ENCODE assay signal across 18 cellular contexts in genomic region chr1:33296082-33296458, GRCh38. TPM values are rescaled to one million over a fixed set of nuclear protein-coding genes. Genes with fewer than 3 reads are reported as not detected.
A peak's percentile ranks its signal among the peaks of the same experiment; 100 is the strongest.
DNase-seq lines count a peak whose midpoint lies in the region; ATAC-seq, FAIRE-seq and TF ChIP-seq lines count a peak whose summit lies in the region.
"Had no signal": no experiment of that assay in that cellular context is flagged by ENCODE, and none has a peak within 500 bp of the region (broad histone marks: within the 10 kb centered on the region; RNA-seq: fewer than 3 reads in every experiment).

No MANE protein-coding gene starts in this region.

- DNase-seq in AG08395 (ENCODE audit: low spot score), result peak; percentile 48
- no peak for DNase-seq in adipocyte (ENCODE audit: low read depth)
- peak; percentile 86 for DNase-seq in kidney
- DNase-seq in sigmoid colon, result peak; percentile 64
- no peak for DNase-seq in amniotic stem cell (lab: John Stamatoyannopoulos, UW)
- no peak for DNase-seq in brain microvascular endothelial cell
- no peak for DNase-seq in NCI-H82 treated with DMSO at 0.1 percent for 48 hours (lab: John Stamatoyannopoulos, UW; ENCODE audit: unreplicated experiment)
- DNase-seq: NCI-H524 treated with DMSO at 0.1 percent for 48 hours had no signal

- TF ChIP-seq EP300 in sigmoid colon (IDR thresholded peaks at IDR 0.05), result no peak

- peak overlapping the region; percentile 34 for H3K9ac ChIP-seq in adipocyte (ENCODE audit: low read length)
- peak overlapping the region in 1 of 2 donors; percentile 13 for H3K9ac ChIP-seq in kidney (ENCODE audit: low read length in 2 of 2)

- TF ChIP-seq CTCF in kidney (IDR thresholded peaks at IDR 0.05; ENCODE audit: borderline replicate concordance, extremely low read depth, insufficient read depth) (peak; percentile 13), sigmoid colon (IDR thresholded peaks at IDR 0.05) (no peak), brain microvascular endothelial cell (IDR thresholded peaks at IDR 0.05; ENCODE audit: low read depth, low read length, missing control alignments) (no peak)

- 91 to 92% methylated on average over 9 of the region's 9 CpGs for WGBS in sigmoid colon, 2 donors

- peaks cover 12% of the 10 kb centered on the region for H3K36me3 ChIP-seq in adipocyte (ENCODE audit: control insufficient read depth, insufficient read depth, low read length, severe bottlenecking)
- peaks cover 8 to 33% of the 10 kb centered on the region in 2 donors for H3K36me3 ChIP-seq in kidney (ENCODE audit: control insufficient read depth in 1 of 2, insufficient read depth in 2 of 2, low read length in 2 of 2)
- H3K36me3 ChIP-seq in sigmoid colon, result peaks cover 5 to 36% (median 12%) of the 10 kb centered on the region in 4 donors
- H3K36me3 ChIP-seq in brain microvascular endothelial cell (replicated peaks), result peaks cover 18% of the 10 kb centered on the region

- no peak for TF ChIP-seq POLR2A in sigmoid colon (IDR thresholded peaks at IDR 0.05)

- no peak for ATAC-seq in GM18511 (IDR thresholded peaks at IDR 0.05; ENCODE audit: unreplicated experiment)

- H3K4me3 ChIP-seq in adipocyte (ENCODE audit: low read length), result no peak overlapping the region
- H3K4me3 ChIP-seq in kidney (ENCODE audit: low read length in 2 of 2), result no peak overlapping the region
- H3K4me3 ChIP-seq in sigmoid colon, result no peak overlapping the region
- H3K4me3 ChIP-seq in brain microvascular endothelial cell (ENCODE audit: low read depth, low read length), result no peak overlapping the region
- H3K4me3 ChIP-seq: heart right ventricle, left lung had no signal

- FAIRE-seq in kidney (lab: Jason Lieb, UNC), result no peak
- FAIRE-seq: endometrium, H54 had no signal

- H3K4me1 ChIP-seq in adipocyte (ENCODE audit: control insufficient read depth, insufficient read depth, low read length), result peaks cover 25% of the 10 kb centered on the region
- peaks cover 6 to 10% of the 10 kb centered on the region in 2 donors for H3K4me1 ChIP-seq in kidney (ENCODE audit: control insufficient read depth in 1 of 2, insufficient read depth in 1 of 2, low read depth in 1 of 2, low read length in 2 of 2)
- peaks cover 0 to 36% (median 25%) of the 10 kb centered on the region in 4 donors for H3K4me1 ChIP-seq in sigmoid colon

- H3K9me3 ChIP-seq in adipocyte (ENCODE audit: control insufficient read depth, low read length) (no peaks in the 10 kb centered on the region), kidney (ENCODE audit: control insufficient read depth in 1 of 2, low read length in 2 of 2) (no peaks in the 10 kb centered on the region), sigmoid colon (no peaks in the 10 kb centered on the region)
- H3K9me3 ChIP-seq: heart right ventricle, left lung had no signal

- H3K27ac ChIP-seq in kidney (ENCODE audit: low read depth in 2 of 2, low read length in 2 of 2), result no peak overlapping the region
- H3K27ac ChIP-seq in sigmoid colon, result peak overlapping the region; percentile 31 to 53 (median 48)
- H3K27ac ChIP-seq in brain microvascular endothelial cell, result no peak overlapping the region
- H3K27ac ChIP-seq: WERI-Rb-1 had no signal

- intact Hi-C loops in kidney (cut with DNase I) (loop anchor here (5.0 kb wide), 1 partner anchor 71 kb away; no protein-coding TSS in a partner anchor), sigmoid colon (cut with DNase I) (loop anchor here (5.0 kb wide), 1 partner anchor 36 kb away; no protein-coding TSS in a partner anchor)

- H3K27me3 ChIP-seq in adipocyte (replicated peaks; ENCODE audit: control insufficient read depth, insufficient read depth, low read length) (no peaks in the 10 kb centered on the region), sigmoid colon (no peaks in the 10 kb centered on the region), brain microvascular endothelial cell (replicated peaks) (no peaks in the 10 kb centered on the region)
- H3K27me3 ChIP-seq: heart right ventricle, left lung had no signal

- in situ Hi-C loops in brain microvascular endothelial cell (cut with HindIII; ENCODE audit: low pct_ligation_motif_present, low sequenced_read_pairs), result no loop called here

RNA-seq across cellular contexts. Expression of gene A3GALT2, which starts 24.8 kb away (rescaled TPM):
- total RNA-seq in kidney (not detected), sigmoid colon (not detected)
- polyA plus RNA-seq in kidney (ENCODE audit: insufficient read depth, low read depth, low replicate concordance) (not detected), sigmoid colon (not detected)
- total RNA-seq: activated CD4-positive, alpha-beta T cell treated with anti-CD3 and anti-CD28 coated beads, Interleukin-2, amount 10 ng/mL, durations not matched to agents 7 days and 5 days; left lung; pulmonary artery endothelial cell; ureter had no signal
- polyA plus RNA-seq: heart right ventricle, IgD-negative memory B cell had no signal

RNA-seq across cellular contexts. Expression of gene ZNF362, which starts 39.8 kb away (rescaled TPM):
- total RNA-seq in kidney (36.9 TPM), sigmoid colon (10 to 100 TPM; 11.2 to 18.8 (median 15.9) TPM)
- polyA plus RNA-seq in kidney (ENCODE audit: insufficient read depth, low read depth, low replicate concordance) (17.4 TPM), sigmoid colon (1 to 10 TPM; 3.5 to 9.3 (median 5.4) TPM)

Comparison
In these comparisons a context has a peak if more than half of its experiments do, and no peak if none do; other contexts are left out.
1. DNase-seq: peak in AG08395 (single experiment), kidney (single experiment) and sigmoid colon (single experiment); none in adipocyte (single experiment), amniotic stem cell (single experiment), brain microvascular endothelial cell (single experiment) and NCI-H82 treated with DMSO at 0.1 percent for 48 hours (single experiment).
2. H3K27ac ChIP-seq: peak in sigmoid colon (4 of 4); none in kidney (0 of 2) and brain microvascular endothelial cell (single experiment).